11 cellular contexts compared by ENCODE assay signal in the genomic region with DNA sequence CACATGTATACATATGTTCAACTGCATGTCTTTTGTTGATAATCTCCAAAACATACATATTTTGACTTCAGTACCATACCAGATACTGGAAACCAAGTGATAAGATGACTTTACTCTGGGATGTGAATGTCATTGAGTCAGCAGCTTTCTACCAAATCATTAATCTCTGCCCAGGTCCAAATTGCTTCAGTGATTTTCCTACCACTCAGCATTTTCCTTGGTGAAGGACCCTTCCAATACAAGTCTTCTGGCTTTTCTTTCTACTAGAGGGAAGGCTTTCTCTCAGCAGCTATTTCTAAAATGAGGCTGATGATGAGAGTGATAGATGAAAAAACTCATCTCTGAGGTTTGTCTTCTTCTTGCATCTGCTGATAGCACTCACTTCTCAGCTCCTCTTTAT.
"Had no signal": no experiment of that assay in that cellular context is flagged by ENCODE, and none has a peak within 500 bp of the region (broad histone marks: within the 10 kb centered on the region; RNA-seq: fewer than 3 reads in every experiment).

No MANE protein-coding gene starts in this region.

- H3K4me3 ChIP-seq: GM23248, GM23338, HAP-1 had no signal

- H3K4me1 ChIP-seq: HAP-1 had no signal

- H2AFZ ChIP-seq: GM23248, GM23338 had no signal

- H3K36me3 ChIP-seq: HAP-1 had no signal

- FAIRE-seq: H1, H54 had no signal

- H3K4me2 ChIP-seq: GM23338 had no signal

- H3K9me3 Mint-ChIP-seq: GM23338, H9, HFFc6 had no signal

- DNase-seq: GM23248, GOT3, H7, H9, HCEC 1CT, HFFc6 had no signal

- H3K27ac ChIP-seq: GM23248 had no signal

- H3K9ac ChIP-seq: GM23248 had no signal

- H3K27ac Mint-ChIP-seq: GM23338, H9, HFFc6 had no signal

- H3K9me3 ChIP-seq: HAP-1 had no signal

- H3K4me3 Mint-ChIP-seq: GM23338, H9, HFFc6 had no signal

- ATAC-seq: GM23338, HCT116 had no signal
